In genomic region chr9:4365055-4365454, GRCh38 we compare ENCODE assay signal across 17 cellular contexts.
DNase-seq lines count a peak whose midpoint lies in the region; ATAC-seq lines count a peak whose summit lies in the region.
"Had no signal": no experiment of that assay in that cellular context is flagged by ENCODE, and none has a peak within 500 bp of the region (broad histone marks: within the 10 kb centered on the region; RNA-seq: fewer than 3 reads in every experiment).

No MANE protein-coding gene starts in this region.

- no peaks in the 10 kb centered on the region for H3K9me3 Mint-ChIP-seq in T-helper 2 cell treated with Interferon-gamma antibody and Interleukin-4, amounts not matched to agents 5 μg/mL and 100 μg/mL, for 36 hours
- H3K9me3 Mint-ChIP-seq in activated T-cell treated with anti-CD3 and anti-CD28 coated beads, Interleukin-2, amount 50 U/mL, for 4 hours = no peaks in the 10 kb centered on the region
- H3K9me3 Mint-ChIP-seq: CD4-positive, CD25-positive, alpha-beta regulatory T cell; HFFc6 had no signal

- no peak overlapping the region for H3K4me3 Mint-ChIP-seq in T-helper 2 cell treated with Interferon-gamma antibody and Interleukin-4, amounts not matched to agents 5 μg/mL and 100 μg/mL, for 36 hours
- H3K4me3 Mint-ChIP-seq in activated T-cell treated with anti-CD3 and anti-CD28 coated beads, Interleukin-2, amount 50 U/mL, for 4 hours = no peak overlapping the region
- H3K4me3 Mint-ChIP-seq: B cell; CD4-positive, CD25-positive, alpha-beta regulatory T cell; HFFc6 had no signal

- H3K36me3 Mint-ChIP-seq in T-helper 2 cell treated with Interferon-gamma antibody and Interleukin-4, amounts not matched to agents 5 μg/mL and 100 μg/mL, for 36 hours (ENCODE audit: low read depth) = no peaks in the 10 kb centered on the region
- H3K36me3 Mint-ChIP-seq in activated T-cell treated with anti-CD3 and anti-CD28 coated beads, Interleukin-2, amount 50 U/mL, for 4 hours (ENCODE audit: insufficient read depth) = no peaks in the 10 kb centered on the region
- H3K36me3 Mint-ChIP-seq: CD4-positive, CD25-positive, alpha-beta regulatory T cell had no signal

- ATAC-seq in activated T-cell treated with anti-CD3 and anti-CD28 coated beads, Interleukin-2, amount 50 U/mL, for 4 hours = peak; percentile 87 to 91
- peak; percentile 53 for ATAC-seq in HG02759 (IDR thresholded peaks at IDR 0.05; ENCODE audit: unreplicated experiment)
- ATAC-seq: HepG2 had no signal

- DNase-seq in T-helper 2 cell treated with Interferon-gamma antibody and Interleukin-4, amounts not matched to agents 5 μg/mL and 100 μg/mL, for 36 hours (ENCODE audit: low spot score) = peak; percentile 65
- DNase-seq in T-helper 2 cell (no peak), NOMO-1 treated with dmso at 0.1 percent for 144 hours (lab: John Stamatoyannopoulos, UW; ENCODE audit: unreplicated experiment) (no peak), KG1 (lab: John Stamatoyannopoulos, UW) (no peak)
- DNase-seq in activated T-cell treated with anti-CD3 and anti-CD28 coated beads, Interleukin-2, amount 50 U/mL, for 4 hours = no peak
- DNase-seq in activated T-cell treated with anti-CD3 and anti-CD28 coated beads, Interleukin-2, amount 50 U/mL, for 1 hour = no peak
- DNase-seq in stimulated activated CD4-positive, alpha-beta T cell treated with anti-CD3 and anti-CD28 coated beads, Interleukin-1b, Interleukin-23, amount 100 ng/mL, for 48 hours = peak; percentile 47
- DNase-seq: CD4-positive, CD25-positive, alpha-beta regulatory T cell; EL; HFFc6; NCI-H1436; NCI-H2029 treated with DMSO at 0.1 percent for 48 hours; NCI-H2171 treated with DMSO at 0.1 percent for 48 hours; NCI-H82 had no signal

- H3K4me1 Mint-ChIP-seq in T-helper 2 cell treated with Interferon-gamma antibody and Interleukin-4, amounts not matched to agents 5 μg/mL and 100 μg/mL, for 36 hours (ENCODE audit: low read depth) = peaks cover 3% of the 10 kb centered on the region
- peaks cover 2% of the 10 kb centered on the region for H3K4me1 Mint-ChIP-seq in activated T-cell treated with anti-CD3 and anti-CD28 coated beads, Interleukin-2, amount 50 U/mL, for 4 hours (ENCODE audit: low read depth)
- H3K4me1 Mint-ChIP-seq: B cell had no signal

- peaks cover 7% of the 10 kb centered on the region for H3K27me3 Mint-ChIP-seq in T-helper 2 cell treated with Interferon-gamma antibody and Interleukin-4, amounts not matched to agents 5 μg/mL and 100 μg/mL, for 36 hours (ENCODE audit: low read depth)
- H3K27me3 Mint-ChIP-seq in activated T-cell treated with anti-CD3 and anti-CD28 coated beads, Interleukin-2, amount 50 U/mL, for 4 hours (ENCODE audit: low read depth) = peaks cover 7% of the 10 kb centered on the region

- H3K27ac Mint-ChIP-seq in T-helper 2 cell treated with Interferon-gamma antibody and Interleukin-4, amounts not matched to agents 5 μg/mL and 100 μg/mL, for 36 hours = no peak overlapping the region
- H3K27ac Mint-ChIP-seq: B cell; CD4-positive, CD25-positive, alpha-beta regulatory T cell; HFFc6 had no signal

Comparison
In these comparisons a context has a peak if more than half of its experiments do, and no peak if none do; other contexts are left out.
1. DNase-seq: peak in T-helper 2 cell treated with Interferon-gamma antibody and Interleukin-4, amounts not matched to agents 5 μg/mL and 100 μg/mL, for 36 hours (single experiment) and stimulated activated CD4-positive, alpha-beta T cell treated with anti-CD3 and anti-CD28 coated beads, Interleukin-1b, Interleukin-23, amount 100 ng/mL, for 48 hours (single experiment); none in T-helper 2 cell (0 of 5), activated T-cell treated with anti-CD3 and anti-CD28 coated beads, Interleukin-2, amount 50 U/mL, for 4 hours (single experiment), activated T-cell treated with anti-CD3 and anti-CD28 coated beads, Interleukin-2, amount 50 U/mL, for 1 hour (single experiment), NOMO-1 treated with dmso at 0.1 percent for 144 hours (single experiment) and KG1 (single experiment).